8 cellular contexts compared by ENCODE assay signal in genomic region chr1:36148821-36149236, GRCh38. TPM values are rescaled to one million over a fixed set of nuclear protein-coding genes. Genes with fewer than 3 reads are reported as not detected.
DNase-seq lines count a peak whose midpoint lies in the region; TF ChIP-seq lines count a peak whose summit lies in the region.

No MANE protein-coding gene starts in this region.

- H3K27ac ChIP-seq in KMS-11 (peak overlapping the region; percentile 97), dorsolateral prefrontal cortex (peak overlapping the region; percentile 53 to 100 (median 92))

- intact Hi-C loops in CD14-positive monocyte (cut with micrococcal nuclease) (loop anchor here (1.0 to 5.0 kb wide), 5 partner anchors 39 to 136 kb away; partner anchors contain the start of gene THRAP3 (in 2 of the 2)), dorsolateral prefrontal cortex (cut with DNase I) (loop anchor here (1.0 to 10.0 kb wide), 7 partner anchors 39 to 272 kb away; partner anchors contain the start of genes THRAP3 (in 2 of the 2) and LSM10 (in 1 of the 2))

- H3K27me3 ChIP-seq in KMS-11 (ENCODE audit: insufficient read depth, low read depth) = no peaks in the 10 kb centered on the region
- no peaks in the 10 kb centered on the region for H3K27me3 ChIP-seq in dorsolateral prefrontal cortex

- H3K79me2 ChIP-seq in KMS-11 (ENCODE audit: insufficient read depth, low read depth) = peaks cover 37% of the 10 kb centered on the region

- H3K27me3 Mint-ChIP-seq in CD14-positive monocyte (ENCODE audit: low read depth in 3 of 3) (peaks cover 0 to 2% (median 0%) of the 10 kb centered on the region in 3 donors), nephron (ENCODE audit: low read depth) (peaks cover 3% of the 10 kb centered on the region)

- peak overlapping the region; percentile 98 to 100 (median 99) for H3K27ac Mint-ChIP-seq in CD14-positive monocyte
- H3K27ac Mint-ChIP-seq in nephron = peak overlapping the region; percentile 88 to 99 (median 93)

- H3K4me3 ChIP-seq in KMS-11 (IDR thresholded peaks at IDR 0.05; ENCODE audit: insufficient read depth, low read depth, low read length) (peak overlapping the region; percentile 16), dorsolateral prefrontal cortex (peak overlapping the region; percentile 65 to 99 (median 93))

- TF ChIP-seq CTCF in CD14-positive monocyte (IDR thresholded peaks at IDR 0.05) (no peak), KMS-11 (conservative IDR thresholded peaks at IDR 0.05; ENCODE audit: low read depth, low read length) (no peak), dorsolateral prefrontal cortex (IDR thresholded peaks at IDR 0.05 in 54 of 56, conservative IDR thresholded peaks at IDR 0.05 in 2 of 56; ENCODE audit: low read depth in 1 of 56, partially characterized antibody in 56 of 56) (no peak), nephron (IDR thresholded peaks at IDR 0.05; ENCODE audit: unreplicated experiment in 3 of 3) (no peak)

- H3K4me1 ChIP-seq in KMS-11 (ENCODE audit: low read depth, poor library complexity, severe bottlenecking) = peaks cover 37% of the 10 kb centered on the region

- no peaks in the 10 kb centered on the region for H3K36me3 ChIP-seq in KMS-11 (ENCODE audit: insufficient read depth)

- peak overlapping the region; percentile 88 for H2AFZ ChIP-seq in KMS-11 (ENCODE audit: low read depth)

- H3K4me3 Mint-ChIP-seq in CD14-positive monocyte (peak overlapping the region; percentile 93 to 98), nephron (peak overlapping the region; percentile 95 to 99 (median 97))

- H4K20me1 ChIP-seq in KMS-11 (ENCODE audit: insufficient read depth) = no peaks in the 10 kb centered on the region

- peak overlapping the region; percentile 85 for H3K9ac ChIP-seq in KMS-11

- H3K4me2 ChIP-seq in KMS-11 = peak overlapping the region; percentile 100

- H3K4me1 Mint-ChIP-seq in CD14-positive monocyte = peaks cover 55% of the 10 kb centered on the region
- peaks cover 53% of the 10 kb centered on the region for H3K4me1 Mint-ChIP-seq in nephron

- H3K9me3 Mint-ChIP-seq in CD14-positive monocyte = peaks cover 0 to 3% (median 0%) of the 10 kb centered on the region in 7 donors
- H3K9me3 Mint-ChIP-seq in nephron = no peaks in the 10 kb centered on the region

- DNase-seq in CD14-positive monocyte (ENCODE audit: low spot score) = no peak
- no peak for DNase-seq in dorsolateral prefrontal cortex
- DNase-seq in NCI-H187 treated with DMSO at 0.1 percent for 48 hours (lab: John Stamatoyannopoulos, UW) = no peak
- DNase-seq in stimulated activated CD4-positive, alpha-beta T cell treated with anti-CD3 and anti-CD28 coated beads, Interleukin-4, amount 100 ng/mL, for 24 hours = no peak
- DNase-seq in SHP77 treated with DMSO at 0.1 percent for 48 hours (lab: John Stamatoyannopoulos, UW) = no peak
- no peak for DNase-seq in NCI-H2196 (lab: John Stamatoyannopoulos, UW; ENCODE audit: unreplicated experiment)

- H3K36me3 Mint-ChIP-seq in CD14-positive monocyte = peaks cover 2 to 8% of the 10 kb centered on the region in 2 donors
- H3K36me3 Mint-ChIP-seq in nephron (ENCODE audit: low read depth) = peaks cover 14% of the 10 kb centered on the region

RNA-seq across cellular contexts. Expression of gene TRAPPC3, which starts 0.5 kb away (rescaled TPM):
- 100 to 1,000 TPM; 125 to 136 TPM for polyA plus RNA-seq in CD14-positive monocyte
- 10 to 100 TPM; 41.0 to 81.9 (median 61.8) TPM for total RNA-seq in dorsolateral prefrontal cortex

RNA-seq across cellular contexts. Expression of gene MAP7D1, which starts 7.1 kb away (rescaled TPM):
- 10 to 100 TPM; 12.3 to 13.6 TPM for polyA plus RNA-seq in CD14-positive monocyte
- total RNA-seq in dorsolateral prefrontal cortex = 100 to 1,000 TPM; 184 to 392 (median 248) TPM

RNA-seq across cellular contexts. Expression of gene COL8A2, which starts 23.8 kb away (rescaled TPM):
- polyA plus RNA-seq in CD14-positive monocyte = 1 to 10 TPM in 1 of 2 donors, under 1 TPM in 1; 0.90 to 1.6 TPM
- total RNA-seq in dorsolateral prefrontal cortex = 1 to 10 TPM in 92 of 120 experiments, under 1 TPM in 28; 0.33 to 4.9 (median 1.3) TPM
